13 cellular contexts compared by ENCODE assay signal in the genomic region with DNA sequence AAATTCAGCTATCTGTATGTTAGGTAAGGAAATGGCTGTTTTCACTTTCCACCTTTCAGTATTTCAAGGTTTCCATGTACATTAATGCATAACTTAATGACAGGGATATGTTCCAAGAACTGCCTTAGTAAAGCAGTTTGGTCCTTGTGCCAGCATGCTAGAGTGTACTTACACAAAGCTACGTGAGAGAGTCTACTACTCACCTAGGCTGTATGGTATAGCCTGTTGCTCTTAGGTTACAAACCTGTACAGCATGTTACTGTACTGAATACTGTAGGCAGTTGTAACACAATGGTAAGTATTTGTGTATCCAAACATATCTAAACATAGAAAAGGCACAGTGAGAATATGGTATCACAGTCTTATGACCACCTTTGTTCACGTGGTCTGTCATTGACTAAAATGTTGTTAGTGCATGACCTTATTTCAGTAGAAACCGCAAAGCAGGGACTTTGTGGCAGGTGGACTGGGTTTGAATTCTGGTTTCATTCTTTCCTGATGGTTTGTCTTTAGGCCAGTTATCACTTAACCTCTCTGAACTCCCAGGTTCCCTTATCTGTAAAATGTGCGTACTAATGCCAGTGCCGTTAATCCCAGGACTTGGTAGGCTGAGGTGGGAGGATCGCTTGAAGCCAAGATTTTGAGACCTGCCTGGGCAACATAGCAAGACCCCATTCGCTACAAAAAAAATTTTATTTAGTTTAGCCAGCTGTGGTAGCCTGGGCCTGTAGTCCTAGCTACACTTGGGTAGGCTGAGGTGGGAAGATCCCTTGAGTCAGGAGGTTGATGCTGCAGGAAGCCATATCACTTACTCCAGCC.
"Had no signal": no experiment of that assay in that cellular context is flagged by ENCODE, and none has a peak within 500 bp of the region (broad histone marks: within the 10 kb centered on the region; RNA-seq: fewer than 3 reads in every experiment).

No MANE protein-coding gene starts in this region.

- DNase-seq: activated CD4-positive, alpha-beta T cell treated with anti-CD3 and anti-CD28 coated beads, Interleukin-2, amount 10 ng/mL, durations not matched to agents 24 days and 14 days; activated CD4-positive, CD25-positive, alpha-beta regulatory T cell; activated CD8-positive, alpha-beta memory T cell treated with anti-CD3 and anti-CD28 coated beads, Interleukin-2, amount 50 U/mL, for 48 hours; activated CD8-positive, alpha-beta T cell treated with anti-CD3 and anti-CD28 coated beads, Interleukin-2, amount 10 ng/mL, durations not matched to agents 7 days and 5 days; activated gamma-delta T cell; activated T-cell treated with anti-CD3 and anti-CD28 coated beads, Interleukin-2, amount 50 U/mL, for 72 hours; caudate nucleus; hypothalamus; left ventricle myocardium superior; naive thymus-derived CD8-positive, alpha-beta T cell; pancreas; stimulated activated CD4-positive, alpha-beta T cell treated with anti-CD3 and anti-CD28 coated beads, Interleukin-1b, Interleukin-23, amount 100 ng/mL, for 48 hours had no signal

- H3K36me3 ChIP-seq: esophagus muscularis mucosa, pancreas had no signal

- H3K4me3 ChIP-seq: esophagus muscularis mucosa, pancreas had no signal

- H3K27me3 ChIP-seq: esophagus muscularis mucosa, pancreas had no signal

- H3K9me3 ChIP-seq: esophagus muscularis mucosa, pancreas had no signal

- H3K27ac ChIP-seq: esophagus muscularis mucosa, pancreas had no signal
